ENCODE assay signal across 24 cellular contexts in genomic region chr5:122516432-122516743, GRCh38.
"Had no signal": no experiment of that assay in that cellular context is flagged by ENCODE, and none has a peak within 500 bp of the region (broad histone marks: within the 10 kb centered on the region; RNA-seq: fewer than 3 reads in every experiment).

No MANE protein-coding gene starts in this region.

- H3K4me1 Mint-ChIP-seq: activated CD4-positive, alpha-beta T cell treated with anti-CD3 and anti-CD28 coated beads for 36 hours; activated naive CD8-positive, alpha-beta T cell treated with anti-CD3 and anti-CD28 coated beads, Interleukin-2, amount 10 ng/mL, durations not matched to agents 7 days and 5 days; central memory CD8-positive, alpha-beta T cell; immature natural killer cell; natural killer cell had no signal

- H3K4me3 Mint-ChIP-seq: activated B cell treated with CpG ODN at 0.5 μM for 24 hours; activated CD4-positive, alpha-beta T cell treated with anti-CD3 and anti-CD28 coated beads for 36 hours; activated naive CD4-positive, alpha-beta T cell treated with anti-CD3 and anti-CD28 coated beads for 36 hours; activated naive CD8-positive, alpha-beta T cell treated with anti-CD3 and anti-CD28 coated beads, Interleukin-2, amount 10 ng/mL, durations not matched to agents 7 days and 5 days; activated T-cell treated with anti-CD3 and anti-CD28 coated beads, Interleukin-2, amount 50 U/mL, for 24 hours; central memory CD8-positive, alpha-beta T cell; immature natural killer cell; natural killer cell had no signal

- DNase-seq: activated CD4-positive, alpha-beta T cell treated with anti-CD3 and anti-CD28 coated beads, Interleukin-2, amount 50 U/mL, for 4 hours; activated CD8-positive, alpha-beta memory T cell treated with anti-CD3 and anti-CD28 coated beads for 24 hours; activated CD8-positive, alpha-beta memory T cell treated with anti-CD3 and anti-CD28 coated beads, Interleukin-2, amount 50 U/mL, for 4 hours; activated naive CD8-positive, alpha-beta T cell treated with anti-CD3 and anti-CD28 coated beads, Interleukin-2, amount 10 ng/mL, durations not matched to agents 7 days and 5 days; activated T-cell treated with anti-CD3 and anti-CD28 coated beads, Interleukin-2, amount 50 U/mL, for 24 hours; colonic mucosa; natural killer cell; stimulated activated CD4-positive, alpha-beta T cell treated with anti-CD3 and anti-CD28 coated beads, Interleukin-4, amount 100 ng/mL, for 1 hour; stimulated activated naive CD4-positive, alpha-beta T cell had no signal

- H3K79me2 ChIP-seq: hepatocyte had no signal

- H3K4me3 ChIP-seq: breast epithelium, colonic mucosa, esophagus muscularis mucosa, hepatocyte, left lung, lung, ovary, prostate gland, testis, vagina had no signal

- H3K4me2 ChIP-seq: hepatocyte had no signal

- H3K27me3 Mint-ChIP-seq: activated naive CD8-positive, alpha-beta T cell treated with anti-CD3 and anti-CD28 coated beads, Interleukin-2, amount 10 ng/mL, durations not matched to agents 7 days and 5 days; activated T-cell treated with anti-CD3 and anti-CD28 coated beads, Interleukin-2, amount 50 U/mL, for 24 hours; central memory CD8-positive, alpha-beta T cell had no signal

- H3K27me3 ChIP-seq: breast epithelium, colonic mucosa, hepatocyte, left lung, ovary, testis, vagina had no signal

- H3K9me3 Mint-ChIP-seq: activated B cell treated with CpG ODN at 0.5 μM for 24 hours; activated naive CD4-positive, alpha-beta T cell treated with anti-CD3 and anti-CD28 coated beads for 36 hours; activated naive CD8-positive, alpha-beta T cell treated with anti-CD3 and anti-CD28 coated beads, Interleukin-2, amount 10 ng/mL, durations not matched to agents 7 days and 5 days; activated T-cell treated with anti-CD3 and anti-CD28 coated beads, Interleukin-2, amount 50 U/mL, for 24 hours; activated T-helper 2 cell treated with anti-CD3 and anti-CD28 coated beads, Interferon-gamma antibody, Interleukin-2, Interleukin-4, amounts not matched to agents 10 μg/mL and 5 μg/mL and 100 μg/mL, durations not matched to agents 14 hours and 24 hours and 36 hours; central memory CD8-positive, alpha-beta T cell; natural killer cell had no signal

- H3K27ac ChIP-seq: breast epithelium, colonic mucosa, esophagus muscularis mucosa, hepatocyte, left lung, ovary, prostate gland, testis, vagina had no signal

- H3K9me3 ChIP-seq: breast epithelium, colonic mucosa, esophagus muscularis mucosa, left lung, ovary, prostate gland, testis, vagina had no signal

- H3K27ac Mint-ChIP-seq: activated B cell treated with CpG ODN at 0.5 μM for 24 hours; activated CD4-positive, alpha-beta T cell treated with anti-CD3 and anti-CD28 coated beads for 36 hours; activated naive CD4-positive, alpha-beta T cell treated with anti-CD3 and anti-CD28 coated beads for 36 hours; activated naive CD8-positive, alpha-beta T cell treated with anti-CD3 and anti-CD28 coated beads, Interleukin-2, amount 10 ng/mL, durations not matched to agents 7 days and 5 days; activated T-cell treated with anti-CD3 and anti-CD28 coated beads, Interleukin-2, amount 50 U/mL, for 24 hours; activated T-helper 2 cell treated with anti-CD3 and anti-CD28 coated beads, Interferon-gamma antibody, Interleukin-2, Interleukin-4, amounts not matched to agents 10 μg/mL and 5 μg/mL and 100 μg/mL, durations not matched to agents 14 hours and 24 hours and 36 hours; immature natural killer cell; natural killer cell had no signal

- H3K36me3 ChIP-seq: breast epithelium, colonic mucosa, esophagus muscularis mucosa, left lung, ovary, prostate gland, vagina had no signal

- H3K4me1 ChIP-seq: breast epithelium, colonic mucosa, esophagus muscularis mucosa, left lung, prostate gland, testis, vagina had no signal

- H2AFZ ChIP-seq: hepatocyte had no signal

- ATAC-seq: activated CD4-positive, alpha-beta T cell treated with anti-CD3 and anti-CD28 coated beads for 36 hours; natural killer cell had no signal

- H3K36me3 Mint-ChIP-seq: activated naive CD8-positive, alpha-beta T cell treated with anti-CD3 and anti-CD28 coated beads, Interleukin-2, amount 10 ng/mL, durations not matched to agents 7 days and 5 days; immature natural killer cell; natural killer cell had no signal
